1 cellular context compared by ENCODE assay signal in genomic region chr2:27776097-27776496, GRCh38.
TF ChIP-seq lines count a peak whose summit lies in the region.

No MANE protein-coding gene starts in this region.

TF ChIP-seq in HEK293, 187 proteins besides CTCF, POLR2A, EP300 and RAD21 (continued from another document):
- TF ChIP-seq, protein P1, sequence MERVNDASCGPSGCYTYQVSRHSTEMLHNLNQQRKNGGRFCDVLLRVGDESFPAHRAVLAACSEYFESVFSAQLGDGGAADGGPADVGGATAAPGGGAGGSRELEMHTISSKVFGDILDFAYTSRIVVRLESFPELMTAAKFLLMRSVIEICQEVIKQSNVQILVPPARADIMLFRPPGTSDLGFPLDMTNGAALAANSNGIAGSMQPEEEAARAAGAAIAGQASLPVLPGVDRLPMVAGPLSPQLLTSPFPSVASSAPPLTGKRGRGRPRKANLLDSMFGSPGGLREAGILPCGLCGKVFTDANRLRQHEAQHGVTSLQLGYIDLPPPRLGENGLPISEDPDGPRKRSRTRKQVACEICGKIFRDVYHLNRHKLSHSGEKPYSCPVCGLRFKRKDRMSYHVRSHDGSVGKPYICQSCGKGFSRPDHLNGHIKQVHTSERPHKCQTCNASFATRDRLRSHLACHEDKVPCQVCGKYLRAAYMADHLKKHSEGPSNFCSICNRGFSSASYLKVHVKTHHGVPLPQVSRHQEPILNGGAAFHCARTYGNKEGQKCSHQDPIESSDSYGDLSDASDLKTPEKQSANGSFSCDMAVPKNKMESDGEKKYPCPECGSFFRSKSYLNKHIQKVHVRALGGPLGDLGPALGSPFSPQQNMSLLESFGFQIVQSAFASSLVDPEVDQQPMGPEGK (tag by site-specific recombination; IDR thresholded peaks at IDR 0.05), result no peak
